In the genomic region with DNA sequence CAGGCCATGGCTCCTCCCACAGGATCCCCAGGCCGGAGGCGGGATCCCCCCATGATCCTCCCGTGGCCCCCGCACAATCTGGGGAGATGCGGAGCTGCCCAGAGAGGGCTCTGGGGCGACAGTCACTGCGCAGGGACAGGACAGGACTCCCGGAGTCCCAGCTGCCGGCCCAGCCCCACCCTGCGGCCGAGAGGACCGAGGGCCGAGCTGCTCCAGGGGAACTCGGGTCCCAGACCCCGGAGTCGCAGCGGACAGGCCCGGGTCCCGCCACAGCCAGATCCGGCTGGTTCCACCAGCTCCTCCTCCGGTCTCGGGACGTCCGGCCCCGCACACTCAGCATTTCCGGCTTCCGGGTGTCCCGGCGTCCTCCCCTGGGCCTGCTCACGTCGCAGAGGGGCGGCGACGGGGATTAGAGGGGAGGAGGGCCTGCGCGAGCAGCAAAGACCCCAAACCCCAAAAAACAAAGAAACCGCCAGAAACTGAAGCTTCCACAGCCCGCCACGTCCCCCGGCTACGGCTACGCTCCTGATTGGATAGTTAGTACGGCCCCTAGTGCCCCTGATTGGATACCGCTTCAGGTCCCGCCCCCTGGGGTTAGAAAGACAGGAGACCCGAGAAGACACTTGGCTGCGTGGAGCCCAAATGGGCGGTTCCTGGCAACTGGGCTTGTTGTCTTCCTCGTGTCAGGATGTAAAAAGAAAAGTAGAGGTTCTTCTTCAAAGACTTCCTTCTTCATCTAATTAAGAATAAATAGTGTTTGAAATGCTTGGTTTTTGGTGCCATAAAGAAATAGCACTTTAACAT, we compare ENCODE assay signal across 1 cellular context.
TF ChIP-seq lines count a peak whose summit lies in the region.

No MANE protein-coding gene starts in this region.

TF ChIP-seq in HepG2, 621 proteins besides CTCF, POLR2A, EP300 and RAD21 (continued from another document and continues in another):
- no peak for TF ChIP-seq SRF (IDR thresholded peaks at IDR 0.05; ENCODE audit: low read depth, low read length)
- no peak for TF ChIP-seq ZNF224 (CRISPR knock-in tag; IDR thresholded peaks at IDR 0.05)
- no peak for TF ChIP-seq LCORL (IDR thresholded peaks at IDR 0.05)
- TF ChIP-seq LCORL (CRISPR knock-in tag; IDR thresholded peaks at IDR 0.05): peak; percentile 66; the same call in 1 of the 2 replicates
- TF ChIP-seq ZNF556 (CRISPR knock-in tag; IDR thresholded peaks at IDR 0.05; ENCODE audit: borderline replicate concordance): no peak
- no peak for TF ChIP-seq ZNF780A (CRISPR knock-in tag; IDR thresholded peaks at IDR 0.05)
- TF ChIP-seq CEBPG (CRISPR knock-in tag; IDR thresholded peaks at IDR 0.05): no peak
- TF ChIP-seq, protein P1, sequence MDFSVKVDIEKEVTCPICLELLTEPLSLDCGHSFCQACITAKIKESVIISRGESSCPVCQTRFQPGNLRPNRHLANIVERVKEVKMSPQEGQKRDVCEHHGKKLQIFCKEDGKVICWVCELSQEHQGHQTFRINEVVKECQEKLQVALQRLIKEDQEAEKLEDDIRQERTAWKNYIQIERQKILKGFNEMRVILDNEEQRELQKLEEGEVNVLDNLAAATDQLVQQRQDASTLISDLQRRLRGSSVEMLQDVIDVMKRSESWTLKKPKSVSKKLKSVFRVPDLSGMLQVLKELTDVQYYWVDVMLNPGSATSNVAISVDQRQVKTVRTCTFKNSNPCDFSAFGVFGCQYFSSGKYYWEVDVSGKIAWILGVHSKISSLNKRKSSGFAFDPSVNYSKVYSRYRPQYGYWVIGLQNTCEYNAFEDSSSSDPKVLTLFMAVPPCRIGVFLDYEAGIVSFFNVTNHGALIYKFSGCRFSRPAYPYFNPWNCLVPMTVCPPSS (IDR thresholded peaks at IDR 0.05): no peak
- TF ChIP-seq ATF1 (CRISPR knock-in tag; IDR thresholded peaks at IDR 0.05): peak; percentile 69; the same call in 1 of the 2 replicates
- TF ChIP-seq ZNF670 (CRISPR knock-in tag; IDR thresholded peaks at IDR 0.05; ENCODE audit: borderline replicate concordance): no peak
- TF ChIP-seq ZNF615 (CRISPR knock-in tag; IDR thresholded peaks at IDR 0.05; ENCODE audit: borderline replicate concordance): no peak
- TF ChIP-seq SP140L (CRISPR knock-in tag; IDR thresholded peaks at IDR 0.05; ENCODE audit: borderline replicate concordance): no peak
- TF ChIP-seq KLF13 (CRISPR knock-in tag; IDR thresholded peaks at IDR 0.05): no peak
- no peak for TF ChIP-seq ZKSCAN8 (CRISPR knock-in tag; IDR thresholded peaks at IDR 0.05; ENCODE audit: borderline replicate concordance)
- TF ChIP-seq NFIB (CRISPR knock-in tag; IDR thresholded peaks at IDR 0.05; ENCODE audit: borderline replicate concordance): no peak
- TF ChIP-seq AKAP8 (CRISPR knock-in tag; IDR thresholded peaks at IDR 0.05): no peak
- TF ChIP-seq ZNF709 (CRISPR knock-in tag; IDR thresholded peaks at IDR 0.05): peak; percentile 74; the same call in 1 of the 2 replicates
- no peak for TF ChIP-seq ATF7 (IDR thresholded peaks at IDR 0.05)
- TF ChIP-seq ATF7 (CRISPR knock-in tag; IDR thresholded peaks at IDR 0.05): no peak
- no peak for TF ChIP-seq KDM6A (CRISPR knock-in tag; IDR thresholded peaks at IDR 0.05; ENCODE audit: low read depth)
- TF ChIP-seq SALL2 (CRISPR knock-in tag; IDR thresholded peaks at IDR 0.05): peak; percentile 27
- TF ChIP-seq TBX3 (IDR thresholded peaks at IDR 0.05; ENCODE audit: borderline replicate concordance): no peak
- peak; percentile 90; the same call in 1 of the 2 replicates for TF ChIP-seq PITX1 (CRISPR knock-in tag; IDR thresholded peaks at IDR 0.05)
- no peak; the same call in 1 of the 2 replicates for TF ChIP-seq ZNF484 (CRISPR knock-in tag; IDR thresholded peaks at IDR 0.05; ENCODE audit: borderline replicate concordance, low read depth)
- TF ChIP-seq KAT8 (CRISPR knock-in tag; IDR thresholded peaks at IDR 0.05): peak; percentile 91
- TF ChIP-seq, protein P2, sequence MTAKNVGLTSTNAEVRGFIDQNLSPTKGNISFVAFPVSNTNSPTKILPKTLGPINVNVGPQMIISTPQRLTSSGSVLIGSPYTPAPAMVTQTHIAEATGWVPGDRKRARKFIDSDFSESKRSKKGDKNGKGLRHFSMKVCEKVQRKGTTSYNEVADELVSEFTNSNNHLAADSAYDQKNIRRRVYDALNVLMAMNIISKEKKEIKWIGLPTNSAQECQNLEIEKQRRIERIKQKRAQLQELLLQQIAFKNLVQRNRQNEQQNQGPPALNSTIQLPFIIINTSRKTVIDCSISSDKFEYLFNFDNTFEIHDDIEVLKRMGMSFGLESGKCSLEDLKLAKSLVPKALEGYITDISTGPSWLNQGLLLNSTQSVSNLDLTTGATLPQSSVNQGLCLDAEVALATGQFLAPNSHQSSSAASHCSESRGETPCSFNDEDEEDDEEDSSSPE (CRISPR knock-in tag; IDR thresholded peaks at IDR 0.05): peak; percentile 67
- TF ChIP-seq, protein P3, sequence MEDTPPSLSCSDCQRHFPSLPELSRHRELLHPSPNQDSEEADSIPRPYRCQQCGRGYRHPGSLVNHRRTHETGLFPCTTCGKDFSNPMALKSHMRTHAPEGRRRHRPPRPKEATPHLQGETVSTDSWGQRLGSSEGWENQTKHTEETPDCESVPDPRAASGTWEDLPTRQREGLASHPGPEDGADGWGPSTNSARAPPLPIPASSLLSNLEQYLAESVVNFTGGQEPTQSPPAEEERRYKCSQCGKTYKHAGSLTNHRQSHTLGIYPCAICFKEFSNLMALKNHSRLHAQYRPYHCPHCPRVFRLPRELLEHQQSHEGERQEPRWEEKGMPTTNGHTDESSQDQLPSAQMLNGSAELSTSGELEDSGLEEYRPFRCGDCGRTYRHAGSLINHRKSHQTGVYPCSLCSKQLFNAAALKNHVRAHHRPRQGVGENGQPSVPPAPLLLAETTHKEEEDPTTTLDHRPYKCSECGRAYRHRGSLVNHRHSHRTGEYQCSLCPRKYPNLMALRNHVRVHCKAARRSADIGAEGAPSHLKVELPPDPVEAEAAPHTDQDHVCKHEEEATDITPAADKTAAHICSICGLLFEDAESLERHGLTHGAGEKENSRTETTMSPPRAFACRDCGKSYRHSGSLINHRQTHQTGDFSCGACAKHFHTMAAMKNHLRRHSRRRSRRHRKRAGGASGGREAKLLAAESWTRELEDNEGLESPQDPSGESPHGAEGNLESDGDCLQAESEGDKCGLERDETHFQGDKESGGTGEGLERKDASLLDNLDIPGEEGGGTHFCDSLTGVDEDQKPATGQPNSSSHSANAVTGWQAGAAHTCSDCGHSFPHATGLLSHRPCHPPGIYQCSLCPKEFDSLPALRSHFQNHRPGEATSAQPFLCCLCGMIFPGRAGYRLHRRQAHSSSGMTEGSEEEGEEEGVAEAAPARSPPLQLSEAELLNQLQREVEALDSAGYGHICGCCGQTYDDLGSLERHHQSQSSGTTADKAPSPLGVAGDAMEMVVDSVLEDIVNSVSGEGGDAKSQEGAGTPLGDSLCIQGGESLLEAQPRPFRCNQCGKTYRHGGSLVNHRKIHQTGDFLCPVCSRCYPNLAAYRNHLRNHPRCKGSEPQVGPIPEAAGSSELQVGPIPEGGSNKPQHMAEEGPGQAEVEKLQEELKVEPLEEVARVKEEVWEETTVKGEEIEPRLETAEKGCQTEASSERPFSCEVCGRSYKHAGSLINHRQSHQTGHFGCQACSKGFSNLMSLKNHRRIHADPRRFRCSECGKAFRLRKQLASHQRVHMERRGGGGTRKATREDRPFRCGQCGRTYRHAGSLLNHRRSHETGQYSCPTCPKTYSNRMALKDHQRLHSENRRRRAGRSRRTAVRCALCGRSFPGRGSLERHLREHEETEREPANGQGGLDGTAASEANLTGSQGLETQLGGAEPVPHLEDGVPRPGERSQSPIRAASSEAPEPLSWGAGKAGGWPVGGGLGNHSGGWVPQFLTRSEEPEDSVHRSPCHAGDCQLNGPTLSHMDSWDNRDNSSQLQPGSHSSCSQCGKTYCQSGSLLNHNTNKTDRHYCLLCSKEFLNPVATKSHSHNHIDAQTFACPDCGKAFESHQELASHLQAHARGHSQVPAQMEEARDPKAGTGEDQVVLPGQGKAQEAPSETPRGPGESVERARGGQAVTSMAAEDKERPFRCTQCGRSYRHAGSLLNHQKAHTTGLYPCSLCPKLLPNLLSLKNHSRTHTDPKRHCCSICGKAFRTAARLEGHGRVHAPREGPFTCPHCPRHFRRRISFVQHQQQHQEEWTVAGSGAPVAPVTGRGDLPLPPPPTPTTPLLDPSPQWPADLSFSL (CRISPR knock-in tag; IDR thresholded peaks at IDR 0.05): peak; percentile 25; the same call in 1 of the 2 replicates
- TF ChIP-seq MBNL3 (CRISPR knock-in tag; conservative IDR thresholded peaks at IDR 0.05): no peak
- no peak for TF ChIP-seq ZNF260 (CRISPR knock-in tag; IDR thresholded peaks at IDR 0.05; ENCODE audit: borderline replicate concordance, low read depth)
- TF ChIP-seq ZNF775 (CRISPR knock-in tag; IDR thresholded peaks at IDR 0.05; ENCODE audit: borderline replicate concordance): no peak
- TF ChIP-seq SRSF1 (optimal IDR thresholded peaks at IDR 0.05; ENCODE audit: low read depth, low read length): peak; percentile 92
- no peak for TF ChIP-seq ZNF251 (CRISPR knock-in tag; IDR thresholded peaks at IDR 0.05)
- TF ChIP-seq, protein P4, sequence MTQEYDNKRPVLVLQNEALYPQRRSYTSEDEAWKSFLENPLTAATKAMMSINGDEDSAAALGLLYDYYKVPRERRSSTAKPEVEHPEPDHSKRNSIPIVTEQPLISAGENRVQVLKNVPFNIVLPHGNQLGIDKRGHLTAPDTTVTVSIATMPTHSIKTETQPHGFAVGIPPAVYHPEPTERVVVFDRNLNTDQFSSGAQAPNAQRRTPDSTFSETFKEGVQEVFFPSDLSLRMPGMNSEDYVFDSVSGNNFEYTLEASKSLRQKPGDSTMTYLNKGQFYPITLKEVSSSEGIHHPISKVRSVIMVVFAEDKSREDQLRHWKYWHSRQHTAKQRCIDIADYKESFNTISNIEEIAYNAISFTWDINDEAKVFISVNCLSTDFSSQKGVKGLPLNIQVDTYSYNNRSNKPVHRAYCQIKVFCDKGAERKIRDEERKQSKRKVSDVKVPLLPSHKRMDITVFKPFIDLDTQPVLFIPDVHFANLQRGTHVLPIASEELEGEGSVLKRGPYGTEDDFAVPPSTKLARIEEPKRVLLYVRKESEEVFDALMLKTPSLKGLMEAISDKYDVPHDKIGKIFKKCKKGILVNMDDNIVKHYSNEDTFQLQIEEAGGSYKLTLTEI (CRISPR knock-in tag; conservative IDR thresholded peaks at IDR 0.05): no peak
- TF ChIP-seq, protein P5, sequence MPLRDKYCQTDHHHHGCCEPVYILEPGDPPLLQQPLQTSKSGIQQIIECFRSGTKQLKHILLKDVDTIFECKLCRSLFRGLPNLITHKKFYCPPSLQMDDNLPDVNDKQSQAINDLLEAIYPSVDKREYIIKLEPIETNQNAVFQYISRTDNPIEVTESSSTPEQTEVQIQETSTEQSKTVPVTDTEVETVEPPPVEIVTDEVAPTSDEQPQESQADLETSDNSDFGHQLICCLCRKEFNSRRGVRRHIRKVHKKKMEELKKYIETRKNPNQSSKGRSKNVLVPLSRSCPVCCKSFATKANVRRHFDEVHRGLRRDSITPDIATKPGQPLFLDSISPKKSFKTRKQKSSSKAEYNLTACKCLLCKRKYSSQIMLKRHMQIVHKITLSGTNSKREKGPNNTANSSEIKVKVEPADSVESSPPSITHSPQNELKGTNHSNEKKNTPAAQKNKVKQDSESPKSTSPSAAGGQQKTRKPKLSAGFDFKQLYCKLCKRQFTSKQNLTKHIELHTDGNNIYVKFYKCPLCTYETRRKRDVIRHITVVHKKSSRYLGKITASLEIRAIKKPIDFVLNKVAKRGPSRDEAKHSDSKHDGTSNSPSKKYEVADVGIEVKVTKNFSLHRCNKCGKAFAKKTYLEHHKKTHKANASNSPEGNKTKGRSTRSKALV (CRISPR knock-in tag; IDR thresholded peaks at IDR 0.05): no peak
- 0 out of 2 replicates have a peak, but pooled peaks have one; percentile 3 for TF ChIP-seq NKX3-1 (CRISPR knock-in tag; IDR thresholded peaks at IDR 0.05)
- TF ChIP-seq KDM2A (CRISPR knock-in tag; IDR thresholded peaks at IDR 0.05; ENCODE audit: borderline replicate concordance, low read depth): peak; percentile 86
- peak; percentile 50; the same call in 1 of the 2 replicates for TF ChIP-seq HIVEP1 (CRISPR knock-in tag; IDR thresholded peaks at IDR 0.05)
- no peak; the same call in 1 of the 2 replicates for TF ChIP-seq MEIS1 (CRISPR knock-in tag; IDR thresholded peaks at IDR 0.05; ENCODE audit: borderline replicate concordance)
- peak; percentile 73 for TF ChIP-seq SAP130 (CRISPR knock-in tag; IDR thresholded peaks at IDR 0.05; ENCODE audit: low read depth)
- TF ChIP-seq, protein P6, sequence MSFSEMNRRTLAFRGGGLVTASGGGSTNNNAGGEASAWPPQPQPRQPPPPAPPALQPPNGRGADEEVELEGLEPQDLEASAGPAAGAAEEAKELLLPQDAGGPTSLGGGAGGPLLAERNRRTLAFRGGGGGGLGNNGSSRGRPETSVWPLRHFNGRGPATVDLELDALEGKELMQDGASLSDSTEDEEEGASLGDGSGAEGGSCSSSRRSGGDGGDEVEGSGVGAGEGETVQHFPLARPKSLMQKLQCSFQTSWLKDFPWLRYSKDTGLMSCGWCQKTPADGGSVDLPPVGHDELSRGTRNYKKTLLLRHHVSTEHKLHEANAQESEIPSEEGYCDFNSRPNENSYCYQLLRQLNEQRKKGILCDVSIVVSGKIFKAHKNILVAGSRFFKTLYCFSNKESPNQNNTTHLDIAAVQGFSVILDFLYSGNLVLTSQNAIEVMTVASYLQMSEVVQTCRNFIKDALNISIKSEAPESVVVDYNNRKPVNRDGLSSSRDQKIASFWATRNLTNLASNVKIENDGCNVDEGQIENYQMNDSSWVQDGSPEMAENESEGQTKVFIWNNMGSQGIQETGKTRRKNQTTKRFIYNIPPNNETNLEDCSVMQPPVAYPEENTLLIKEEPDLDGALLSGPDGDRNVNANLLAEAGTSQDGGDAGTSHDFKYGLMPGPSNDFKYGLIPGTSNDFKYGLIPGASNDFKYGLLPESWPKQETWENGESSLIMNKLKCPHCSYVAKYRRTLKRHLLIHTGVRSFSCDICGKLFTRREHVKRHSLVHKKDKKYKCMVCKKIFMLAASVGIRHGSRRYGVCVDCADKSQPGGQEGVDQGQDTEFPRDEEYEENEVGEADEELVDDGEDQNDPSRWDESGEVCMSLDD (CRISPR knock-in tag; IDR thresholded peaks at IDR 0.05; ENCODE audit: borderline replicate concordance): peak; percentile 91
- no peak for TF ChIP-seq PTBP1 (IDR thresholded peaks at IDR 0.05; ENCODE audit: low read depth, low read length, poor library complexity, severe bottlenecking)
- TF ChIP-seq ZNF136 (CRISPR knock-in tag; IDR thresholded peaks at IDR 0.05; ENCODE audit: low read depth): no peak
- peak; percentile 68 to 82 for TF ChIP-seq MAFK (conservative IDR thresholded peaks at IDR 0.05 in 1 of 2, IDR thresholded peaks at IDR 0.05 in 1 of 2; ENCODE audit: low read length in 2 of 2)
- no peak for TF ChIP-seq NR3C1 (CRISPR knock-in tag; IDR thresholded peaks at IDR 0.05)
- TF ChIP-seq ZNF207 (IDR thresholded peaks at IDR 0.05; ENCODE audit: borderline replicate concordance): no peak
- peak; percentile 75; the same call in 1 of the 2 replicates for TF ChIP-seq ZNF607 (CRISPR knock-in tag; IDR thresholded peaks at IDR 0.05; ENCODE audit: borderline replicate concordance)
- TF ChIP-seq, protein P7, sequence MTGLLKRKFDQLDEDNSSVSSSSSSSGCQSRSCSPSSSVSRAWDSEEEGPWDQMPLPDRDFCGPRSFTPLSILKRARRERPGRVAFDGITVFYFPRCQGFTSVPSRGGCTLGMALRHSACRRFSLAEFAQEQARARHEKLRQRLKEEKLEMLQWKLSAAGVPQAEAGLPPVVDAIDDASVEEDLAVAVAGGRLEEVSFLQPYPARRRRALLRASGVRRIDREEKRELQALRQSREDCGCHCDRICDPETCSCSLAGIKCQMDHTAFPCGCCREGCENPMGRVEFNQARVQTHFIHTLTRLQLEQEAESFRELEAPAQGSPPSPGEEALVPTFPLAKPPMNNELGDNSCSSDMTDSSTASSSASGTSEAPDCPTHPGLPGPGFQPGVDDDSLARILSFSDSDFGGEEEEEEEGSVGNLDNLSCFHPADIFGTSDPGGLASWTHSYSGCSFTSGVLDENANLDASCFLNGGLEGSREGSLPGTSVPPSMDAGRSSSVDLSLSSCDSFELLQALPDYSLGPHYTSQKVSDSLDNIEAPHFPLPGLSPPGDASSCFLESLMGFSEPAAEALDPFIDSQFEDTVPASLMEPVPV (CRISPR knock-in tag; IDR thresholded peaks at IDR 0.05): no peak
